ENCODE assay signal across 19 cellular contexts in genomic region chr17:81821147-81821546, GRCh38. TPM values are rescaled to one million over a fixed set of nuclear protein-coding genes. Genes with fewer than 3 reads are reported as not detected.
DNase-seq lines count a peak whose midpoint lies in the region; ATAC-seq and TF ChIP-seq lines count a peak whose summit lies in the region.
"Had no signal": no experiment of that assay in that cellular context is flagged by ENCODE, and none has a peak within 500 bp of the region (broad histone marks: within the 10 kb centered on the region; RNA-seq: fewer than 3 reads in every experiment).

No MANE protein-coding gene starts in this region.

- H3K27me3 Mint-ChIP-seq in activated T-cell treated with anti-CD3 and anti-CD28 coated beads, Interleukin-2, amount 50 U/mL, for 4 hours (ENCODE audit: low read depth), result no peaks in the 10 kb centered on the region

- dilution Hi-C loops in mammary epithelial cell (cut with HindIII; ENCODE audit: low sequenced_read_pairs), result no loop called here

- H3K36me3 ChIP-seq in mammary epithelial cell (ENCODE audit: insufficient read depth, low read length) (no peaks in the 10 kb centered on the region), lower lobe of right lung (peaks cover 15% of the 10 kb centered on the region), stomach smooth muscle (ENCODE audit: control insufficient read depth in 2 of 2, insufficient read depth in 2 of 2, low read length in 2 of 2) (peaks cover 0 to 8% of the 10 kb centered on the region in 2 donors), SJCRH30 (no peaks in the 10 kb centered on the region)

- no peak for TF ChIP-seq CTCF in mammary epithelial cell (conservative IDR thresholded peaks at IDR 0.05 in 1 of 2, IDR thresholded peaks at IDR 0.05 in 1 of 2; ENCODE audit: extremely low read depth in 1 of 2, insufficient read depth in 1 of 2, low read depth in 1 of 2, low read length in 2 of 2)
- TF ChIP-seq CTCF in lower lobe of right lung (IDR thresholded peaks at IDR 0.05), result no peak

- peaks cover 13% of the 10 kb centered on the region for H3K4me1 ChIP-seq in mammary epithelial cell (ENCODE audit: insufficient read depth, low read length)
- peaks cover 17% of the 10 kb centered on the region for H3K4me1 ChIP-seq in lower lobe of right lung
- peaks cover 18% of the 10 kb centered on the region for H3K4me1 ChIP-seq in stomach smooth muscle (ENCODE audit: control insufficient read depth, insufficient read depth, low read length)
- no peaks in the 10 kb centered on the region for H3K4me1 ChIP-seq in SJCRH30

- no peaks in the 10 kb centered on the region for H3K79me2 ChIP-seq in mammary epithelial cell (ENCODE audit: insufficient read depth, low read length)

- intact Hi-C loops in mammary epithelial cell (cut with micrococcal nuclease) (loop anchor here (1.0 kb wide), 1 partner anchor 39 kb away; the partner anchor contains the start of gene P4HB), lower lobe of right lung (cut with DNase I) (no loop called here)

- H3K4me3 ChIP-seq in mammary epithelial cell (replicated peaks in 1 of 3; ENCODE audit: insufficient read depth in 1 of 3, low read depth in 2 of 3, low read length in 3 of 3) (no peak overlapping the region), lower lobe of right lung (no peak overlapping the region), stomach smooth muscle (ENCODE audit: low read length in 2 of 2) (peak overlapping the region in 1 of 2 donors; percentile 52), SJCRH30 (no peak overlapping the region)

- no peak overlapping the region for H3K9ac ChIP-seq in mammary epithelial cell (ENCODE audit: insufficient read depth, low read length)
- H3K9ac ChIP-seq in stomach smooth muscle (ENCODE audit: low read length in 2 of 2), result no peak overlapping the region

- no peaks in the 10 kb centered on the region for H4K20me1 ChIP-seq in mammary epithelial cell (ENCODE audit: insufficient read depth, low read length)

- WGBS in mammary epithelial cell (ENCODE audit: low coverage, missing lambda C conversion rate), result 76% methylated on average over 7 of the region's 8 CpGs

- H3K27me3 ChIP-seq in mammary epithelial cell (ENCODE audit: insufficient read depth, low read length) (no peaks in the 10 kb centered on the region), lower lobe of right lung (ENCODE audit: low read depth) (peaks cover 5% of the 10 kb centered on the region), stomach smooth muscle (ENCODE audit: control insufficient read depth in 1 of 2, insufficient read depth in 2 of 2, low read length in 2 of 2) (peaks cover 7% of the 10 kb centered on the region in 2 donors), SJCRH30 (peaks cover 4% of the 10 kb centered on the region)

- in situ Hi-C loops in mammary epithelial cell (cut with MboI; ENCODE audit: low sequenced_read_pairs in 2 of 2), result no loop called here

- CTCF ChIA-PET in mammary epithelial cell (lab: Charles Lee; ENCODE audit: low non-redundant PET), result no interaction called here

- no peak overlapping the region for H3K4me3 Mint-ChIP-seq in activated T-cell treated with anti-CD3 and anti-CD28 coated beads, Interleukin-2, amount 50 U/mL, for 4 hours
- H3K4me3 Mint-ChIP-seq: naive B cell, WTC11 had no signal

- H3K36me3 Mint-ChIP-seq in activated T-cell treated with anti-CD3 and anti-CD28 coated beads, Interleukin-2, amount 50 U/mL, for 4 hours (ENCODE audit: insufficient read depth), result peaks cover 4% of the 10 kb centered on the region
- H3K36me3 Mint-ChIP-seq: activated naive CD4-positive, alpha-beta T cell treated with anti-CD3 and anti-CD28 coated beads, Interleukin-2, amount 50 U/mL, for 72 hours; naive B cell; WTC11 had no signal

- H3K27ac ChIP-seq in mammary epithelial cell (ENCODE audit: insufficient read depth, low read depth, low read length), result no peak overlapping the region
- H3K27ac ChIP-seq in lower lobe of right lung, result peak overlapping the region; percentile 86
- peak overlapping the region; percentile 84 for H3K27ac ChIP-seq in stomach smooth muscle (ENCODE audit: low read length)
- H3K27ac ChIP-seq in SJCRH30, result no peak overlapping the region

- H3K4me2 ChIP-seq in mammary epithelial cell (ENCODE audit: insufficient read depth, low read depth, low read length), result no peak overlapping the region

- no peak for DNase-seq in activated T-cell treated with anti-CD3 and anti-CD28 coated beads, Interleukin-2, amount 50 U/mL, for 4 hours
- DNase-seq in activated T-cell treated with anti-CD3 and anti-CD28 coated beads, Interleukin-2, amount 50 U/mL, for 1 hour, result no peak
- DNase-seq in mammary epithelial cell (no peak), lower lobe of right lung (no peak), SJCRH30 (no peak), NCI-H1417 treated with DMSO at 0.1 percent for 48 hours (lab: John Stamatoyannopoulos, UW) (no peak)
- DNase-seq: activated CD8-positive, alpha-beta memory T cell treated with anti-CD3 and anti-CD28 coated beads, Interleukin-2, amount 50 U/mL, for 48 hours; cerebellar nuclear complex; GOT3; naive B cell; stimulated activated naive CD4-positive, alpha-beta T cell had no signal

- peak; percentile 32 to 74 for ATAC-seq in activated T-cell treated with anti-CD3 and anti-CD28 coated beads, Interleukin-2, amount 50 U/mL, for 4 hours
- no peak for ATAC-seq in lower lobe of right lung
- no peak for ATAC-seq in HG02970 (IDR thresholded peaks at IDR 0.05; ENCODE audit: low FRiP score, unreplicated experiment)

- H3K9me3 ChIP-seq in mammary epithelial cell (replicated peaks; ENCODE audit: insufficient read depth, low read length) (no peaks in the 10 kb centered on the region), lower lobe of right lung (no peaks in the 10 kb centered on the region), stomach smooth muscle (ENCODE audit: control insufficient read depth in 2 of 2, low read length in 2 of 2) (no peaks in the 10 kb centered on the region), SJCRH30 (replicated peaks) (no peaks in the 10 kb centered on the region)

- peaks cover 1% of the 10 kb centered on the region for H3K4me1 Mint-ChIP-seq in activated T-cell treated with anti-CD3 and anti-CD28 coated beads, Interleukin-2, amount 50 U/mL, for 4 hours (ENCODE audit: low read depth)

- H3K9me3 Mint-ChIP-seq in activated T-cell treated with anti-CD3 and anti-CD28 coated beads, Interleukin-2, amount 50 U/mL, for 4 hours, result no peaks in the 10 kb centered on the region
- H3K9me3 Mint-ChIP-seq: activated naive CD4-positive, alpha-beta T cell treated with anti-CD3 and anti-CD28 coated beads, Interleukin-2, amount 50 U/mL, for 72 hours; naive B cell; WTC11 had no signal

- BruUV-seq in mammary epithelial cell (replicated peaks; lab: Mats Ljungman, UMichigan), result no TSS peak

- H2AFZ ChIP-seq in mammary epithelial cell (ENCODE audit: low read depth, low read length), result peak overlapping the region; percentile 80

RNA-seq across cellular contexts. Expression of gene MCRIP1, which starts 11.9 kb away (rescaled TPM):
- total RNA-seq in activated T-cell treated with anti-CD3 and anti-CD28 coated beads, Interleukin-2, amount 50 U/mL, for 4 hours, result 100 to 1,000 TPM; 100 to 112 (median 110) TPM
- total RNA-seq in mammary epithelial cell, result 10 to 100 TPM; 36.0 to 38.9 TPM
- 28.2 TPM for polyA plus RNA-seq in mammary epithelial cell
- 13.6 TPM for polyA minus RNA-seq in mammary epithelial cell
- total RNA-seq in lower lobe of right lung, result 69.2 TPM
- 130 and 146 TPM in 2 replicates for total RNA-seq in SJCRH30 (2014; rRNA removed; shearing (Covaris generic))

RNA-seq across cellular contexts. Expression of gene PPP1R27, which starts 13.7 kb away (rescaled TPM):
- not detected for total RNA-seq in activated T-cell treated with anti-CD3 and anti-CD28 coated beads, Interleukin-2, amount 50 U/mL, for 4 hours
- total RNA-seq in mammary epithelial cell (1 to 10 TPM in 1 of 2 donors, not detected in 1; 1.5 TPM), lower lobe of right lung (not detected)
- 0.09 TPM for polyA plus RNA-seq in mammary epithelial cell
- not detected for polyA minus RNA-seq in mammary epithelial cell
- not detected in 2 replicates for total RNA-seq in SJCRH30 (2014; rRNA removed; shearing (Covaris generic))
- total RNA-seq: activated naive CD4-positive, alpha-beta T cell treated with anti-CD3 and anti-CD28 coated beads, Interleukin-2, amount 50 U/mL, for 72 hours; endothelial cell of umbilical vein; PC-3; WTC11 had no signal
- polyA plus RNA-seq: AG04450, endothelial cell of umbilical vein, right cardiac atrium had no signal

RNA-seq across cellular contexts. Expression of gene GCGR, which starts 17.2 kb away (rescaled TPM):
- total RNA-seq in activated T-cell treated with anti-CD3 and anti-CD28 coated beads, Interleukin-2, amount 50 U/mL, for 4 hours, result not detected
- total RNA-seq in mammary epithelial cell (not detected), lower lobe of right lung (not detected)
- not detected for polyA plus RNA-seq in mammary epithelial cell
- not detected for polyA minus RNA-seq in mammary epithelial cell
- 0.04 TPM in 1 of 2 replicates, not detected in the other for total RNA-seq in SJCRH30 (2014; rRNA removed; shearing (Covaris generic))
- total RNA-seq: activated naive CD4-positive, alpha-beta T cell treated with anti-CD3 and anti-CD28 coated beads, Interleukin-2, amount 50 U/mL, for 72 hours; endothelial cell of umbilical vein; right cardiac atrium had no signal
- polyA plus RNA-seq: AG04450, endothelial cell of umbilical vein, right cardiac atrium had no signal

RNA-seq across cellular contexts. Expression of gene P4HB, which starts 39.2 kb away (rescaled TPM):
- 100 to 1,000 TPM; 442 to 487 (median 478) TPM for total RNA-seq in activated T-cell treated with anti-CD3 and anti-CD28 coated beads, Interleukin-2, amount 50 U/mL, for 4 hours
- 100 to 1,000 TPM; 827 to 995 TPM for total RNA-seq in mammary epithelial cell
- 57.2 TPM for polyA plus RNA-seq in mammary epithelial cell
- polyA minus RNA-seq in mammary epithelial cell, result 772 TPM
- 432 TPM for total RNA-seq in lower lobe of right lung
- total RNA-seq in SJCRH30 (2014; rRNA removed; shearing (Covaris generic)), result 558 and 620 TPM in 2 replicates

RNA-seq across cellular contexts. Expression of gene ARHGDIA, which starts 50.0 kb away (rescaled TPM):
- total RNA-seq in activated T-cell treated with anti-CD3 and anti-CD28 coated beads, Interleukin-2, amount 50 U/mL, for 4 hours, result 100 to 1,000 TPM; 789 to 858 (median 821) TPM
- total RNA-seq in mammary epithelial cell (100 to 1,000 TPM; 115 to 549 TPM), lower lobe of right lung (331 TPM)
- polyA plus RNA-seq in mammary epithelial cell, result 278 TPM
- 106 TPM for polyA minus RNA-seq in mammary epithelial cell
- 201 and 216 TPM in 2 replicates for total RNA-seq in SJCRH30 (2014; rRNA removed; shearing (Covaris generic))

Comparison
In these comparisons a context has a peak if more than half of its experiments do, and no peak if none do; other contexts are left out.
1. ATAC-seq: peak in activated T-cell treated with anti-CD3 and anti-CD28 coated beads, Interleukin-2, amount 50 U/mL, for 4 hours (2 of 2); none in lower lobe of right lung (0 of 2) and HG02970 (single experiment).
2. H3K27ac ChIP-seq: peak in lower lobe of right lung (single experiment) and stomach smooth muscle (single experiment); none in mammary epithelial cell (single experiment) and SJCRH30 (single experiment).